7 cellular contexts compared by ENCODE assay signal in the genomic region with DNA sequence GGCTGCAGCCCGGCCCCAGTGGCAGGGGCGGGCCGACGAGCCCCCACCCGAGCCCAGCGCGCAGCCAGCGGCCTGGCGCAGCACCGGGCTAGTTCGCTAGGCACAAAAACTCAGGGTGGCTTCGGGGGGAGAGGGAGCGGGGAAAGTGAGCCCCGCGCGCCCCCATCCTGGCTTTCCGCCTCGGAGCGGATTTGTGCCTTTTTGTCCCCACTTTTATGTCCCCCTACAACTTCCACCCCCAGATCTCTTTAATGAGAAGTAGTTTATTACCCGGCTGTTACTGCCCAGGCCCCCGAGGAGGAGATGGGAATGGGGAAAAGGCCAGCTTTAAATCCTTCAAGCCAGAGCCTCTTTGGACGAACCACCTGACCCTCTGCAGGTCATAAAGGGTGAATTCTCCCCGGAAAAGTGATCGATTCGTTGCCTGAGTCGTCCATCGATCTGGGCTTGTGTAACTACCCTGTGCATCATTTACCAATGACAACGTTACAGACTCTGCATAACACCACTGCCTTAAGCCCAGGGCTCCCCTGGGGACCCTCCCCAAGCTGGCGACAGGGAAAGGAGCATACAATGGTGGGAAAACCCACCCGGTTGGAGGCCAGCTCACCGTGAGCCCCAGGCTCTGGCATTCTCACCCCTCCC. TPM values are rescaled to one million over a fixed set of nuclear protein-coding genes. Genes with fewer than 3 reads are reported as not detected.
DNase-seq lines count a peak whose midpoint lies in the region; ATAC-seq, FAIRE-seq and TF ChIP-seq lines count a peak whose summit lies in the region.

No MANE protein-coding gene starts in this region.

- peaks cover 9% of the 10 kb centered on the region for H3K4me1 Mint-ChIP-seq in stimulated activated effector memory CD8-positive, alpha-beta T cell treated with anti-CD3 and anti-CD28 coated beads, Interleukin-12 subunit alpha, Interleukin-12 subunit beta, amount 100 ng/mL, for 72 hours

- peaks cover 4% of the 10 kb centered on the region for H3K36me3 Mint-ChIP-seq in stimulated activated effector memory CD8-positive, alpha-beta T cell treated with anti-CD3 and anti-CD28 coated beads, Interleukin-12 subunit alpha, Interleukin-12 subunit beta, amount 100 ng/mL, for 72 hours

- peak; percentile 70 for DNase-seq in HuH-7.5 (ENCODE audit: low spot score)
- no peak for DNase-seq in astrocyte of the cerebellum (ENCODE audit: low read depth)
- peak; percentile 52 for DNase-seq in HepG2 (ENCODE audit: low spot score)
- no peak for DNase-seq in stimulated activated effector memory CD8-positive, alpha-beta T cell treated with anti-CD3 and anti-CD28 coated beads, Interleukin-12 subunit alpha, Interleukin-12 subunit beta, amount 100 ng/mL, for 72 hours (ENCODE audit: low spot score in 2 of 2)
- DNase-seq in Ammon's horn (ENCODE audit: low spot score) = no peak
- DNase-seq in NCI-H1092 (lab: John Stamatoyannopoulos, UW) = no peak
- no peak for DNase-seq in putamen (ENCODE audit: low spot score)

- H3K9me3 ChIP-seq in HepG2 (ENCODE audit: low read length) = no peaks in the 10 kb centered on the region

- POLR2A ChIA-PET in HepG2 (lab: Yijun Ruan, JAX) = interaction anchor here (0.9 to 6.8 kb wide), 11 partner anchors 8 to 197 kb away, joined by 3 to 107 read pairs (median 6); no protein-coding TSS in a partner anchor

- BruUV-seq in HepG2 (replicated peaks; lab: Mats Ljungman, UMichigan) = TSS peak; percentile 70

- peak overlapping the region; percentile 50 for H3K4me3 Mint-ChIP-seq in stimulated activated effector memory CD8-positive, alpha-beta T cell treated with anti-CD3 and anti-CD28 coated beads, Interleukin-12 subunit alpha, Interleukin-12 subunit beta, amount 100 ng/mL, for 72 hours

- CTCF ChIA-PET in HepG2 (lab: Yijun Ruan, JAX; ENCODE audit: low intra/inter-chr PET ratio, low total read pairs) = interaction anchor here (1.5 kb wide), 1 partner anchor 142 kb away, joined by 5 read pairs; no protein-coding TSS in a partner anchor

- H3K79me2 ChIP-seq in HepG2 (ENCODE audit: insufficient read depth, low read length) = peaks cover 40% of the 10 kb centered on the region

- FAIRE-seq in HepG2 (lab: Jason Lieb, UNC) = no peak

- H3K9me3 Mint-ChIP-seq in stimulated activated effector memory CD8-positive, alpha-beta T cell treated with anti-CD3 and anti-CD28 coated beads, Interleukin-12 subunit alpha, Interleukin-12 subunit beta, amount 100 ng/mL, for 72 hours = no peaks in the 10 kb centered on the region

- 2% methylated on average over 22 of the region's 31 CpGs for WGBS in HepG2 (ENCODE audit: low lambda C conversion rate)

- intact Hi-C loops in HepG2 (cut with micrococcal nuclease; ENCODE audit: unreplicated experiment) = loop anchor here (1.0 kb wide), 1 partner anchor 97 kb away; no protein-coding TSS in a partner anchor

- H3K27me3 ChIP-seq in HepG2 (ENCODE audit: control insufficient read depth in 1 of 2, insufficient read depth in 2 of 2, low read length in 2 of 2) = no peaks in the 10 kb centered on the region; a peak in 1 of 5 replicates

- peaks cover 19% of the 10 kb centered on the region for H4K20me1 ChIP-seq in HepG2 (ENCODE audit: insufficient read depth, low read length)

- TF ChIP-seq CTCF in astrocyte of the cerebellum (IDR thresholded peaks at IDR 0.05; ENCODE audit: low read depth, low read length, missing control alignments) (no peak), HepG2 (CRISPR knock-in tag; IDR thresholded peaks at IDR 0.05) (peak; percentile 27; the same call in 1 of the 2 replicates)

- H3K27ac ChIP-seq in HepG2 (ENCODE audit: extremely low read length, insufficient read depth, low read length) = peak overlapping the region; percentile 76

- ATAC-seq in HepG2 = peak; percentile 72
- ATAC-seq in stimulated activated effector memory CD8-positive, alpha-beta T cell treated with anti-CD3 and anti-CD28 coated beads, Interleukin-12 subunit alpha, Interleukin-12 subunit beta, amount 100 ng/mL, for 72 hours = no peak

- H3K4me3 ChIP-seq in astrocyte of the cerebellum (ENCODE audit: low read depth, low read length) = peak overlapping the region; percentile 61
- H3K4me3 ChIP-seq in HepG2 (replicated peaks in 1 of 3; ENCODE audit: insufficient read depth in 1 of 3, low read depth in 2 of 3, low read length in 3 of 3) = peak overlapping the region; percentile 87 to 93 (median 92)

- TF ChIP-seq EP300 in HepG2 (IDR thresholded peaks at IDR 0.05; ENCODE audit: low read depth in 2 of 2, low read length in 2 of 2) (peak in 1 of 2 experiments; percentile 80; a peak in 2 of 4 replicates), HepG2 (CRISPR knock-in tag; IDR thresholded peaks at IDR 0.05; ENCODE audit: borderline replicate concordance) (no peak)

- peaks cover 5 to 15% of the 10 kb centered on the region in 2 experiments; a peak in 3 of 5 replicates for H3K36me3 ChIP-seq in HepG2 (replicated peaks in 1 of 2; ENCODE audit: control insufficient read depth in 1 of 2, insufficient read depth in 2 of 2, low read length in 2 of 2)

- no peak overlapping the region for H2AFZ ChIP-seq in HepG2 (ENCODE audit: low read length)

- H3K4me2 ChIP-seq in HepG2 (ENCODE audit: low read depth, low read length) = peak overlapping the region; percentile 86

- TF ChIP-seq RAD21 in HepG2 (CRISPR knock-in tag; IDR thresholded peaks at IDR 0.05) = no peak

- H3K27ac Mint-ChIP-seq in stimulated activated effector memory CD8-positive, alpha-beta T cell treated with anti-CD3 and anti-CD28 coated beads, Interleukin-12 subunit alpha, Interleukin-12 subunit beta, amount 100 ng/mL, for 72 hours = no peak overlapping the region

- peaks cover 63% of the 10 kb centered on the region for H3K4me1 ChIP-seq in HepG2 (ENCODE audit: insufficient read depth, low read length)

- in situ Hi-C loops in astrocyte of the cerebellum (cut with HindIII; ENCODE audit: low sequenced_read_pairs) (loop anchor here (10.0 to 25.0 kb wide), 2 partner anchors 141 to 244 kb away; no protein-coding TSS in a partner anchor), HepG2 (cut with HindIII; ENCODE audit: extremely low pct_ligation_motif_present, low pct_unique_long_range_greater_than_20kb) (loop anchor here (5.0 kb wide), 2 partner anchors 64 to 144 kb away; no protein-coding TSS in a partner anchor)

- H3K9ac ChIP-seq in HepG2 (ENCODE audit: insufficient read depth, low read depth, low read length) = peak overlapping the region; percentile 68

- peak; percentile 21 to 42; a peak in 2 of 4 replicates for TF ChIP-seq POLR2A in HepG2 (IDR thresholded peaks at IDR 0.05; ENCODE audit: insufficient read depth in 1 of 2, low read depth in 2 of 2, low read length in 2 of 2)

TF ChIP-seq in HepG2, 621 proteins besides CTCF, POLR2A, EP300 and RAD21 (continues in another document):
- no peak for TF ChIP-seq ZNF256 (CRISPR knock-in tag; conservative IDR thresholded peaks at IDR 0.05)
- TF ChIP-seq SIX4 (CRISPR knock-in tag; IDR thresholded peaks at IDR 0.05) = no peak
- TF ChIP-seq ZNF607 (CRISPR knock-in tag; IDR thresholded peaks at IDR 0.05; ENCODE audit: borderline replicate concordance) = peak; percentile 86
- TF ChIP-seq DMTF1 (CRISPR knock-in tag; IDR thresholded peaks at IDR 0.05) = no peak
- no peak for TF ChIP-seq SALL2 (CRISPR knock-in tag; IDR thresholded peaks at IDR 0.05)
- TF ChIP-seq HNF4A (CRISPR knock-in tag; IDR thresholded peaks at IDR 0.05) = peak; percentile 61
- TF ChIP-seq RFXAP (CRISPR knock-in tag; IDR thresholded peaks at IDR 0.05; ENCODE audit: borderline replicate concordance) = no peak
- no peak for TF ChIP-seq JUN (CRISPR knock-in tag; IDR thresholded peaks at IDR 0.05)
- no peak for TF ChIP-seq ZNF530 (CRISPR knock-in tag; IDR thresholded peaks at IDR 0.05; ENCODE audit: low read depth)

RNA-seq across cellular contexts. Expression of gene SH3PXD2A, which starts 0.6 kb away (rescaled TPM):
- 11.3 and 11.9 TPM in 2 replicates for total RNA-seq in HepG2 (2016; rRNA removed; fragmentation: Illumina TruSeq; extraction: Trizol)
- total RNA-seq in HepG2 (2016; cell fraction: cytosol; rRNA removed; fragmentation: Illumina TruSeq; extraction: Trizol; ENCODE audit: low read depth) = 4.0 and 4.5 TPM in 2 replicates
- total RNA-seq in HepG2 (2016; cell fraction: insoluble cytoplasmic fraction; rRNA removed; fragmentation: Illumina TruSeq; extraction: Trizol) = 9.8 and 11.8 TPM in 2 replicates
- 5.9 and 6.1 TPM in 2 replicates for total RNA-seq in HepG2 (2016; cell fraction: membrane; rRNA removed; fragmentation: Illumina TruSeq; extraction: Trizol)
- total RNA-seq in HepG2 (2016; cell fraction: nucleus; rRNA removed; fragmentation: Illumina TruSeq; extraction: Trizol) = 16.3 and 19.2 TPM in 2 replicates
- polyA plus RNA-seq in HepG2 (2011; rRNA removed) = 11.1 and 12.3 TPM in 2 replicates
- 6.6 and 7.4 TPM in 2 replicates for polyA plus RNA-seq in HepG2 (2011; cell fraction: cytosol; rRNA removed)
- polyA plus RNA-seq in HepG2 (2011; cell fraction: nucleus; rRNA removed) = 57.1 and 64.0 TPM in 2 replicates
- 17.1 and 19.3 TPM in 2 replicates for polyA plus RNA-seq in HepG2 (2012)
- polyA plus RNA-seq in HepG2 (2016; cell fraction: cytosol; fragmentation: Illumina TruSeq; extraction: Trizol; ENCODE audit: low read depth) = 0.71 and 0.86 TPM in 2 replicates
- polyA plus RNA-seq in HepG2 (2016; cell fraction: insoluble cytoplasmic fraction; fragmentation: Illumina TruSeq; extraction: Trizol; ENCODE audit: low read depth) = 12.9 and 16.7 TPM in 2 replicates
- polyA plus RNA-seq in HepG2 (2016; cell fraction: membrane; fragmentation: Illumina TruSeq; extraction: Trizol; ENCODE audit: low read depth) = 3.4 and 3.5 TPM in 2 replicates
- polyA plus RNA-seq in HepG2 (2016; cell fraction: nucleus; fragmentation: Illumina TruSeq; extraction: Trizol; ENCODE audit: insufficient read depth, low read depth) = 64.6 and 72.1 TPM in 2 replicates
- polyA minus RNA-seq in HepG2 (2011; rRNA and poly(A)+ RNA removed; ENCODE audit: low replicate concordance) = 15.4 and 19.2 TPM in 2 replicates
- 13.5 and 14.3 TPM in 2 replicates for polyA minus RNA-seq in HepG2 (2011; cell fraction: cytosol; rRNA and poly(A)+ RNA removed)
- 19.7 and 22.9 TPM in 2 replicates for polyA minus RNA-seq in HepG2 (2011; cell fraction: nucleus; rRNA and poly(A)+ RNA removed)

Comparison
In these comparisons a context has a peak if more than half of its experiments do, and no peak if none do; other contexts are left out.
1. DNase-seq: peak in HuH-7.5 (single experiment) and HepG2 (single experiment); none in astrocyte of the cerebellum (single experiment), stimulated activated effector memory CD8-positive, alpha-beta T cell treated with anti-CD3 and anti-CD28 coated beads, Interleukin-12 subunit alpha, Interleukin-12 subunit beta, amount 100 ng/mL, for 72 hours (0 of 2), Ammon's horn (single experiment), NCI-H1092 (single experiment) and putamen (single experiment).